ENCODE assay signal across 18 cellular contexts in genomic region chr12:53805801-53806200, GRCh38. TPM values are rescaled to one million over a fixed set of nuclear protein-coding genes. Genes with fewer than 3 reads are reported as not detected.
DNase-seq lines count a peak whose midpoint lies in the region; ATAC-seq and TF ChIP-seq lines count a peak whose summit lies in the region.
"Had no signal": no experiment of that assay in that cellular context is flagged by ENCODE, and none has a peak within 500 bp of the region (broad histone marks: within the 10 kb centered on the region; RNA-seq: fewer than 3 reads in every experiment).

No MANE protein-coding gene starts in this region.

- no peaks in the 10 kb centered on the region for H3K36me3 ChIP-seq in GM23248 (ENCODE audit: low read depth)
- H3K36me3 ChIP-seq in Panc1 (ENCODE audit: control insufficient read depth, insufficient read depth, low read length): no peaks in the 10 kb centered on the region
- no peaks in the 10 kb centered on the region for H3K36me3 ChIP-seq in smooth muscle cell (ENCODE audit: low read depth)
- H3K36me3 ChIP-seq: BLaER1 had no signal

- H3K4me1 ChIP-seq in GM23248 (ENCODE audit: insufficient read depth) (no peaks in the 10 kb centered on the region), Panc1 (ENCODE audit: control insufficient read depth, insufficient read depth, low read length) (peaks cover 21% of the 10 kb centered on the region), foreskin keratinocyte (no peaks in the 10 kb centered on the region), smooth muscle cell (ENCODE audit: low read depth) (no peaks in the 10 kb centered on the region)
- H3K4me1 ChIP-seq: BLaER1 had no signal

- peak; percentile 9 for DNase-seq in GM23248
- no peak for DNase-seq in Panc1 (ENCODE audit: low read depth, low spot score)
- DNase-seq in foreskin keratinocyte: peak in 1 of 2 donors; percentile 11
- DNase-seq in smooth muscle cell (lab: John Stamatoyannopoulos, UW; ENCODE audit: unreplicated experiment): no peak
- no peak for DNase-seq in NCI-H1105 (lab: John Stamatoyannopoulos, UW)
- no peak for DNase-seq in T1000 (lab: John Stamatoyannopoulos, UW)
- DNase-seq: DMS 273 treated with DMSO at 0.1 percent for 48 hours; H7; MV-4-11; NCI-H1436; NCI-H2081 treated with DMSO at 0.1 percent for 48 hours; NCI-H524; NK-92 treated with Interleukin-12 subunit alpha and Interleukin-12 subunit beta, amount 100 ng/mL, for 24 hours; Right ventricle myocardium superior; SK-N-SH had no signal

- H3K9ac ChIP-seq in GM23248: no peak overlapping the region
- H3K9ac ChIP-seq in smooth muscle cell (ENCODE audit: low read depth): no peak overlapping the region
- H3K9ac ChIP-seq: BLaER1, SK-N-SH had no signal

- H3K79me2 ChIP-seq in GM23248 (ENCODE audit: insufficient read depth): no peaks in the 10 kb centered on the region
- H3K79me2 ChIP-seq in smooth muscle cell (ENCODE audit: low read depth): no peaks in the 10 kb centered on the region

- in situ Hi-C loops in GM23248 (cut with MboI) (no loop called here), Panc1 (cut with HindIII; ENCODE audit: low pct_unique_long_range_greater_than_20kb, low sequenced_read_pairs) (no loop called here)

- CTCF ChIA-PET in Panc1 (lab: Charles Lee): interaction anchor here (0.9 kb wide), 1 partner anchor 9 kb away, joined by 3 read pairs; no protein-coding TSS in a partner anchor

- BruUV-seq in Panc1 (replicated peaks; lab: Mats Ljungman, UMichigan): no TSS peak

- intact Hi-C loops in Panc1 (cut with micrococcal nuclease; ENCODE audit: unreplicated experiment): no loop called here

- TF ChIP-seq CTCF in Panc1 (IDR thresholded peaks at IDR 0.05) (no peak), foreskin keratinocyte (conservative IDR thresholded peaks at IDR 0.05) (no peak), smooth muscle cell (IDR thresholded peaks at IDR 0.05; ENCODE audit: borderline replicate concordance, insufficient read depth, poor library complexity, severe bottlenecking) (no peak)

- H3F3A ChIP-seq in GM23248 (ENCODE audit: insufficient read depth): no peaks in the 10 kb centered on the region
- H3F3A ChIP-seq in smooth muscle cell (ENCODE audit: low read depth): no peaks in the 10 kb centered on the region

- H3K4me2 ChIP-seq in GM23248 (ENCODE audit: unreplicated experiment) (no peak overlapping the region), smooth muscle cell (no peak overlapping the region)
- H3K4me2 ChIP-seq: BLaER1, SK-N-SH had no signal

- H3K4me3 ChIP-seq in GM23248 (no peak overlapping the region), Panc1 (ENCODE audit: low read depth in 2 of 2, low read length in 2 of 2) (no peak overlapping the region), smooth muscle cell (no peak overlapping the region)
- H3K4me3 ChIP-seq: BLaER1 had no signal

- WGBS in GM23248 (ENCODE audit: low coverage in 1 of 2, low lambda C conversion rate in 2 of 2, missing lambda C conversion rate in 2 of 2), 2 experiments: 62 to 63% methylated on average over 4 of the region's 4 CpGs
- WGBS in smooth muscle cell (ENCODE audit: low lambda C conversion rate): 81% methylated on average over 4 of the region's 4 CpGs

- H4K20me1 ChIP-seq in GM23248 (ENCODE audit: insufficient read depth) (no peaks in the 10 kb centered on the region), smooth muscle cell (ENCODE audit: low read depth) (no peaks in the 10 kb centered on the region)
- H4K20me1 ChIP-seq: BLaER1 had no signal

- POLR2A ChIA-PET in Panc1 (lab: Charles Lee): interaction anchor here (0.6 kb wide), 1 partner anchor 172 kb away, joined by 6 read pairs; no protein-coding TSS in a partner anchor

- no peak overlapping the region for H2AFZ ChIP-seq in GM23248
- H2AFZ ChIP-seq in smooth muscle cell (ENCODE audit: low read depth): no peak overlapping the region

- ATAC-seq in Panc1 (no peak), foreskin keratinocyte (peak; percentile 23), HG03095 (IDR thresholded peaks at IDR 0.05; ENCODE audit: unreplicated experiment) (no peak)

- H3K9me3 ChIP-seq in GM23248 (ENCODE audit: low read depth): no peaks in the 10 kb centered on the region
- no peaks in the 10 kb centered on the region for H3K9me3 ChIP-seq in Panc1 (ENCODE audit: control insufficient read depth, insufficient read depth, low read depth, low read length)
- no peaks in the 10 kb centered on the region for H3K9me3 ChIP-seq in smooth muscle cell (replicated peaks; ENCODE audit: low read depth)
- H3K9me3 ChIP-seq: BLaER1, SK-N-SH had no signal

- peaks cover 38% of the 10 kb centered on the region for H3K27me3 ChIP-seq in GM23248 (replicated peaks; ENCODE audit: insufficient read depth)
- H3K27me3 ChIP-seq in Panc1 (ENCODE audit: control insufficient read depth, insufficient read depth, low read length): no peaks in the 10 kb centered on the region
- H3K27me3 ChIP-seq in foreskin keratinocyte: peaks cover 31% of the 10 kb centered on the region
- H3K27me3 ChIP-seq in smooth muscle cell (ENCODE audit: low read depth): peaks cover 49% of the 10 kb centered on the region
- H3K27me3 ChIP-seq: BLaER1 had no signal

- H3K9me2 ChIP-seq in GM23248 (ENCODE audit: insufficient read depth): no peaks in the 10 kb centered on the region
- H3K9me2 ChIP-seq: SK-N-SH had no signal

- H3K27ac ChIP-seq in GM23248 (no peak overlapping the region), Panc1 (ENCODE audit: low read length) (peak overlapping the region; percentile 67; the same call in 1 of the 2 replicates), foreskin keratinocyte (no peak overlapping the region), smooth muscle cell (ENCODE audit: low read depth) (peak overlapping the region; percentile 23)
- H3K27ac ChIP-seq: BLaER1 had no signal

RNA-seq across cellular contexts. Expression of gene CISTR, which starts 54.0 kb away (rescaled TPM):
- not detected in 2 replicates for total RNA-seq in GM23248 (2014; rRNA removed; shearing (Covaris generic))
- polyA plus RNA-seq in GM23248 (2016; fragmentation: Nextera tagmentation; extraction: Ambion mirVana) (not detected in 2 replicates), foreskin keratinocyte (not detected in 2 replicates), smooth muscle cell (not detected in 2 replicates)
- total RNA-seq in Panc1 (2021; ENCODE audit: unreplicated experiment) (not detected), foreskin keratinocyte (not detected in 2 replicates), smooth muscle cell (not detected in 2 replicates)
- polyA plus RNA-seq in Panc1 (2012; ENCODE audit: insufficient read length): not detected
- total RNA-seq: H7 had no signal
- polyA plus RNA-seq: IgD-negative memory B cell, SK-N-SH had no signal

Comparison
In these comparisons a context has a peak if more than half of its experiments do, and no peak if none do; other contexts are left out.
1. H3K27ac ChIP-seq: peak in Panc1 (single experiment) and smooth muscle cell (single experiment); none in GM23248 (single experiment) and foreskin keratinocyte (single experiment).